ENCODE assay signal across 8 cellular contexts in genomic region chr10:99329238-99329890, GRCh38. TPM values are rescaled to one million over a fixed set of nuclear protein-coding genes. Genes with fewer than 3 reads are reported as not detected.
DNase-seq lines count a peak whose midpoint lies in the region; ATAC-seq and TF ChIP-seq lines count a peak whose summit lies in the region.

Gene CNNM1 (plus strand): TSS chr10:99329356. CDS start chr10:99329388, 32 bp downstream.

- H3K36me3 Mint-ChIP-seq in memory B cell (no peaks in the 10 kb centered on the region), Caco-2 (ENCODE audit: insufficient read depth, unreplicated experiment) (no peaks in the 10 kb centered on the region)
- H3K36me3 Mint-ChIP-seq in stimulated activated naive B cell treated with anti-CD40 and anti-IgM and Interleukin-4, amounts not matched to agents 10 μg/mL and 1 μg/mL and 100 μg/mL, for 72 hours: no peaks in the 10 kb centered on the region

- TF ChIP-seq CTCF in Caco-2 (IDR thresholded peaks at IDR 0.05; ENCODE audit: insufficient read depth in 1 of 2, low read depth in 1 of 2, low read length in 1 of 2, severe bottlenecking in 1 of 2, unreplicated experiment in 1 of 2): no peak

- BruUV-seq in Caco-2 (replicated peaks; lab: Mats Ljungman, UMichigan): no TSS peak

- H3K4me3 ChIP-seq in Caco-2 (ENCODE audit: low read depth, low read length): no peak within 1 kb of the TSS

- H3K9me3 Mint-ChIP-seq in memory B cell: peaks cover 2% of the 10 kb centered on the region
- peaks cover 0 to 2% of the 10 kb centered on the region in 2 donors for H3K9me3 Mint-ChIP-seq in stimulated activated naive B cell treated with anti-CD40 and anti-IgM and Interleukin-4, amounts not matched to agents 10 μg/mL and 1 μg/mL and 100 μg/mL, for 72 hours
- H3K9me3 Mint-ChIP-seq in Caco-2 (ENCODE audit: unreplicated experiment): no peaks in the 10 kb centered on the region

- DNase-seq in NCI-H2107 treated with DMSO at 0.1 percent for 48 hours (lab: John Stamatoyannopoulos, UW; ENCODE audit: unreplicated experiment) (peak; percentile 2), NCI-H2107 (lab: John Stamatoyannopoulos, UW) (no peak), dermis blood vessel endothelial cell (peak; percentile 5), memory B cell (ENCODE audit: low spot score in 2 of 2) (peak in 1 of 2 donors; percentile 12), Caco-2 (no peak)
- peak; percentile 6 for DNase-seq in stimulated activated naive B cell treated with anti-CD40 and anti-IgM and Interleukin-4, amounts not matched to agents 10 μg/mL and 1 μg/mL and 100 μg/mL, for 72 hours

- H3K27me3 ChIP-seq in Caco-2 (replicated peaks; ENCODE audit: control insufficient read depth, insufficient read depth, low read length): no peaks in the 10 kb centered on the region

- ATAC-seq in HG03060 (IDR thresholded peaks at IDR 0.05; ENCODE audit: low read depth, unreplicated experiment) (peak; percentile 63), SK-N-SH treated with all-trans-retinoic acid at 6 μM for 48 hours (peak; percentile 73), memory B cell (ENCODE audit: low read depth) (no peak)
- peak; percentile 67 to 71 for ATAC-seq in stimulated activated naive B cell treated with anti-CD40 and anti-IgM and Interleukin-4, amounts not matched to agents 10 μg/mL and 1 μg/mL and 100 μg/mL, for 72 hours (replicated peaks)

- H3K9me3 ChIP-seq in Caco-2: no peaks in the 10 kb centered on the region

- no peak within 1 kb of the TSS for H3K27ac Mint-ChIP-seq in memory B cell
- no peak within 1 kb of the TSS for H3K27ac Mint-ChIP-seq in stimulated activated naive B cell treated with anti-CD40 and anti-IgM and Interleukin-4, amounts not matched to agents 10 μg/mL and 1 μg/mL and 100 μg/mL, for 72 hours
- H3K27ac Mint-ChIP-seq in Caco-2 (ENCODE audit: unreplicated experiment): no peak within 1 kb of the TSS

- H3K4me3 Mint-ChIP-seq in memory B cell (peak within 1 kb of the TSS; percentile 29), Caco-2 (ENCODE audit: unreplicated experiment) (no peak within 1 kb of the TSS)
- H3K4me3 Mint-ChIP-seq in stimulated activated naive B cell treated with anti-CD40 and anti-IgM and Interleukin-4, amounts not matched to agents 10 μg/mL and 1 μg/mL and 100 μg/mL, for 72 hours: peak within 1 kb of the TSS; percentile 56 to 63

- H3K4me1 Mint-ChIP-seq in memory B cell (no peaks in the 10 kb centered on the region), Caco-2 (ENCODE audit: low read depth, unreplicated experiment) (no peaks in the 10 kb centered on the region)
- H3K4me1 Mint-ChIP-seq in stimulated activated naive B cell treated with anti-CD40 and anti-IgM and Interleukin-4, amounts not matched to agents 10 μg/mL and 1 μg/mL and 100 μg/mL, for 72 hours: peaks cover 2 to 19% of the 10 kb centered on the region in 2 donors

- peaks cover 4% of the 10 kb centered on the region; the same call in 1 of the 2 replicates for H3K4me1 ChIP-seq in Caco-2

- POLR2A ChIA-PET in Caco-2 (lab: Charles Lee): no interaction called here

- CTCF ChIA-PET in Caco-2 (lab: Charles Lee): no interaction called here

- no peaks in the 10 kb centered on the region for H3K36me3 ChIP-seq in Caco-2 (ENCODE audit: control insufficient read depth, insufficient read depth, low read length)

- H3K27me3 Mint-ChIP-seq in memory B cell (peaks cover 25% of the 10 kb centered on the region), Caco-2 (ENCODE audit: insufficient read depth, unreplicated experiment) (no peaks in the 10 kb centered on the region)
- H3K27me3 Mint-ChIP-seq in stimulated activated naive B cell treated with anti-CD40 and anti-IgM and Interleukin-4, amounts not matched to agents 10 μg/mL and 1 μg/mL and 100 μg/mL, for 72 hours: peaks cover 32 to 45% of the 10 kb centered on the region in 2 donors

- intact Hi-C loops in Caco-2 (cut with micrococcal nuclease; ENCODE audit: unreplicated experiment): no loop called here

TF ChIP-seq in SK-N-SH treated with all-trans-retinoic acid at 6 μM for 48 hours, 23 proteins besides CTCF, POLR2A, EP300 and RAD21:
- TF ChIP-seq ESRRG (CRISPR knock-in tag; IDR thresholded peaks at IDR 0.05) (no peak), ZFP30 (CRISPR knock-in tag; IDR thresholded peaks at IDR 0.05) (no peak), ZNF70 (CRISPR knock-in tag; IDR thresholded peaks at IDR 0.05) (no peak), CSDC2 (CRISPR knock-in tag; IDR thresholded peaks at IDR 0.05) (no peak), TOX (CRISPR knock-in tag; IDR thresholded peaks at IDR 0.05; ENCODE audit: borderline replicate concordance) (no peak), TSHZ2 (CRISPR knock-in tag; IDR thresholded peaks at IDR 0.05) (no peak)
TF ChIP-seq in SK-N-SH treated with all-trans-retinoic acid at 6 μM for 48 hours: peak in this region for 0.

RNA-seq across cellular contexts. Expression of gene CNNM1, which starts in this region (rescaled TPM):
- total RNA-seq in dermis blood vessel endothelial cell: not detected in 2 replicates
- not detected in 2 replicates for total RNA-seq in Caco-2 (2022)

Comparison
In these comparisons a context has a peak if more than half of its experiments do, and no peak if none do; other contexts are left out.
1. DNase-seq: peak in NCI-H2107 treated with DMSO at 0.1 percent for 48 hours (single experiment) and stimulated activated naive B cell treated with anti-CD40 and anti-IgM and Interleukin-4, amounts not matched to agents 10 μg/mL and 1 μg/mL and 100 μg/mL, for 72 hours (single experiment); none in NCI-H2107 (single experiment) and Caco-2 (0 of 2).
2. Peak in DNase-seq in dermis blood vessel endothelial cell; RNA of the gene not detected or under 1 TPM.